In genomic region chr12:29041621-29042020, GRCh38 we compare ENCODE assay signal across 1 cellular context.
TF ChIP-seq lines count a peak whose summit lies in the region.

No MANE protein-coding gene starts in this region.

TF ChIP-seq in HCT116, 20 proteins besides CTCF, POLR2A, EP300 and RAD21 (continued from another document):
- TF ChIP-seq ZNF274 (IDR thresholded peaks at IDR 0.05; ENCODE audit: low read depth, low read length) (no peak), SP1 (IDR thresholded peaks at IDR 0.05; ENCODE audit: low read depth) (peak; percentile 35; the same call in 1 of the 2 replicates), TCF7L2 (IDR thresholded peaks at IDR 0.05; ENCODE audit: borderline replicate concordance, extremely low read depth, insufficient read depth, insufficient read length) (peak; percentile 64)
TF ChIP-seq in HCT116: peak in this region for 5.
